In the genomic region with DNA sequence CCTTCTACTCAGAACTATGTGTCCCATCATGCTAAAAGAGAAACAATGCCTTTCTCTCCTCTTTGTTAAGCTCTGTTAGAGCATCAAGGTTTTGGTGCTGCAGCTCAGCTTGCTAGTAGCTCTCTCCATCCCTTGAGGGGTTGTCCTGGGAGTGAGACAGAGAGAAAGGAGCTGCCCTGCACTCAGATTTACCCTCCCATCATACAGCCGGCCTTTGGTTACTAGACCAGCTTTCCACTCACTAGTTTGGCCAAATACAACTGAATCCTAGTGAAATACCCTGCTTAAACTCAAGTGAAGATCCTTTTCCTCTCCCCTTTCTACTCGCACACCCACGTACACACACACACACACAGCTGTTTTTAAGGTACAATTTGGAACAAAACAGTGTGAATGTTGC, we compare ENCODE assay signal across 18 cellular contexts. TPM values are rescaled to one million over a fixed set of nuclear protein-coding genes. Genes with fewer than 3 reads are reported as not detected.
DNase-seq lines count a peak whose midpoint lies in the region; ATAC-seq and TF ChIP-seq lines count a peak whose summit lies in the region.
"Had no signal": no experiment of that assay in that cellular context is flagged by ENCODE, and none has a peak within 500 bp of the region (broad histone marks: within the 10 kb centered on the region; RNA-seq: fewer than 3 reads in every experiment).

No MANE protein-coding gene starts in this region.

- H3K14ac ChIP-seq in neuronal stem cell (ENCODE audit: low read length): no peak overlapping the region

- in situ Hi-C loops in GM23248 (cut with MboI): no loop called here

- no peak overlapping the region for H3K4ac ChIP-seq in neuronal stem cell (ENCODE audit: low read length)

- H4K8ac ChIP-seq in neuronal stem cell (ENCODE audit: low read depth, low read length): no peak overlapping the region

- H3K27ac Mint-ChIP-seq in GM23338: no peak overlapping the region

- DNase-seq in GM23338 (ENCODE audit: low spot score) (peak; percentile 34), NCI-H69 (lab: John Stamatoyannopoulos, UW) (peak; percentile 63), neuronal stem cell (ENCODE audit: low spot score) (no peak), amygdala (lab: John Stamatoyannopoulos, UW) (no peak), posterior cingulate gyrus (no peak), GM23248 (no peak)
- DNase-seq: C1 segment of cervical spinal cord, Caco-2, DMS153, NCI-H1436, NCI-H2081, NCI-H510A treated with DMSO at 0.1 percent for 48 hours, Peyer's patch, Right ventricle myocardium superior had no signal

- H2AFZ ChIP-seq in GM23338 (peak overlapping the region; percentile 35; the same call in 1 of the 2 replicates), neuronal stem cell (ENCODE audit: low read length) (peak overlapping the region; percentile 65), GM23248 (no peak overlapping the region)

- H3K4me2 ChIP-seq in GM23338: peak overlapping the region; percentile 8; the same call in 1 of the 2 replicates
- H3K4me2 ChIP-seq in neuronal stem cell (ENCODE audit: insufficient read depth, low read length, poor library complexity, severe bottlenecking): no peak overlapping the region
- no peak overlapping the region for H3K4me2 ChIP-seq in GM23248 (ENCODE audit: unreplicated experiment)
- H3K4me2 ChIP-seq: KMS-11 had no signal

- peaks cover 3% of the 10 kb centered on the region for H3K27me3 Mint-ChIP-seq in GM23338 (ENCODE audit: insufficient read depth, low read depth, poor library complexity)

- no peak for TF ChIP-seq POLR2A in gastroesophageal sphincter (IDR thresholded peaks at IDR 0.05)

- H2BK5ac ChIP-seq in neuronal stem cell (ENCODE audit: low read length): no peak overlapping the region

- H2BK120ac ChIP-seq in neuronal stem cell (ENCODE audit: low read depth, low read length): no peak overlapping the region

- 44 to 74% methylated on average over 3 of the region's 3 CpGs for WGBS in gastroesophageal sphincter (ENCODE audit: low coverage in 1 of 2), 2 donors
- no CpG with 5 or more reads among the region's 3 CpGs for WGBS in neuronal stem cell (ENCODE audit: extremely low coverage in 2 of 2, insufficient read length in 2 of 2, insufficient replicate concordance in 1 of 2), 2 donors
- 91 to 95% methylated on average over 3 of the region's 3 CpGs for WGBS in GM23248 (ENCODE audit: low coverage in 1 of 2, low lambda C conversion rate in 2 of 2, missing lambda C conversion rate in 2 of 2), 2 experiments

- ATAC-seq in GM23338: peak; percentile 16
- ATAC-seq in gastroesophageal sphincter: no peak
- ATAC-seq: HCT116 had no signal

- no peak overlapping the region for H2BK15ac ChIP-seq in neuronal stem cell (ENCODE audit: low read length)

- TF ChIP-seq CTCF in GM23338 (conservative IDR thresholded peaks at IDR 0.05; ENCODE audit: low read depth in 2 of 2) (no peak), gastroesophageal sphincter (IDR thresholded peaks at IDR 0.05) (no peak)

- H3K27me3 ChIP-seq in GM23338 (ENCODE audit: insufficient read depth): no peaks in the 10 kb centered on the region
- H3K27me3 ChIP-seq in gastroesophageal sphincter: no peaks in the 10 kb centered on the region
- H3K27me3 ChIP-seq in neuronal stem cell (ENCODE audit: control insufficient read depth in 3 of 3, insufficient read depth in 3 of 3, low read depth in 1 of 3, low read length in 3 of 3): no peaks in the 10 kb centered on the region
- H3K27me3 ChIP-seq in GM23248 (replicated peaks; ENCODE audit: insufficient read depth): peaks cover 16% of the 10 kb centered on the region; the same call in 1 of the 2 replicates
- H3K27me3 ChIP-seq: Peyer's patch had no signal

- no peaks in the 10 kb centered on the region for H3K9me3 ChIP-seq in gastroesophageal sphincter
- no peaks in the 10 kb centered on the region for H3K9me3 ChIP-seq in neuronal stem cell (replicated peaks in 1 of 2; ENCODE audit: control insufficient read depth in 2 of 2, insufficient read depth in 1 of 2, low read depth in 1 of 2, low read length in 2 of 2)
- H3K9me3 ChIP-seq in GM23248 (ENCODE audit: low read depth): no peaks in the 10 kb centered on the region
- H3K9me3 ChIP-seq: Caco-2, Peyer's patch had no signal

- peaks cover 34% of the 10 kb centered on the region for H3K4me1 Mint-ChIP-seq in GM23338

- H3K27ac ChIP-seq in GM23338 (ENCODE audit: low read depth) (no peak overlapping the region), gastroesophageal sphincter (peak overlapping the region in 3 of 4 donors; percentile 52 to 70 (median 62)), neuronal stem cell (replicated peaks; ENCODE audit: low read length) (peak overlapping the region; percentile 73), GM23248 (no peak overlapping the region)
- H3K27ac ChIP-seq: KMS-11, Peyer's patch, SK-N-MC had no signal

- H3K4me3 Mint-ChIP-seq in GM23338: no peak overlapping the region

- H3K4me1 ChIP-seq in GM23338 (ENCODE audit: insufficient read depth) (peaks cover 31% of the 10 kb centered on the region), gastroesophageal sphincter (peaks cover 0 to 65% (median 14%) of the 10 kb centered on the region in 3 donors), neuronal stem cell (ENCODE audit: control insufficient read depth in 2 of 2, insufficient read depth in 1 of 2, low read depth in 1 of 2, low read length in 2 of 2) (peaks cover 8 to 15% of the 10 kb centered on the region in 2 donors), GM23248 (ENCODE audit: insufficient read depth) (peaks cover 5% of the 10 kb centered on the region; the same call in 1 of the 2 replicates)
- H3K4me1 ChIP-seq: Caco-2 had no signal

- H3K23ac ChIP-seq in neuronal stem cell (ENCODE audit: low read depth, low read length, poor library complexity): no peak overlapping the region

- no peaks in the 10 kb centered on the region for H3K36me3 Mint-ChIP-seq in GM23338 (ENCODE audit: low read depth)

- H3K9ac ChIP-seq in neuronal stem cell (ENCODE audit: low read depth, low read length, poor library complexity) (no peak overlapping the region), GM23248 (no peak overlapping the region)
- H3K9ac ChIP-seq: KMS-11 had no signal

- no peak overlapping the region for H2AK5ac ChIP-seq in neuronal stem cell (ENCODE audit: low read depth, low read length)

- no peaks in the 10 kb centered on the region for H3K79me1 ChIP-seq in neuronal stem cell (ENCODE audit: low read depth, low read length)

- H4K91ac ChIP-seq in neuronal stem cell (ENCODE audit: low read depth, low read length, poor library complexity): no peak overlapping the region

- H4K20me1 ChIP-seq in GM23338 (replicated peaks; ENCODE audit: insufficient read depth) (no peaks in the 10 kb centered on the region), GM23248 (ENCODE audit: insufficient read depth) (no peaks in the 10 kb centered on the region)

- no peak overlapping the region for H2BK12ac ChIP-seq in neuronal stem cell (ENCODE audit: low read length)

- H3K9me2 ChIP-seq in GM23338 (ENCODE audit: insufficient read depth) (no peaks in the 10 kb centered on the region), GM23248 (ENCODE audit: insufficient read depth) (no peaks in the 10 kb centered on the region)

- no peak for TF ChIP-seq EP300 in gastroesophageal sphincter (IDR thresholded peaks at IDR 0.05)

- H3K36me3 ChIP-seq in GM23338 (ENCODE audit: insufficient read depth): no peaks in the 10 kb centered on the region
- no peaks in the 10 kb centered on the region for H3K36me3 ChIP-seq in gastroesophageal sphincter
- no peaks in the 10 kb centered on the region for H3K36me3 ChIP-seq in neuronal stem cell (replicated peaks in 1 of 2; ENCODE audit: control insufficient read depth in 2 of 2, insufficient read depth in 2 of 2, low read length in 2 of 2)
- no peaks in the 10 kb centered on the region for H3K36me3 ChIP-seq in GM23248 (ENCODE audit: low read depth)
- H3K36me3 ChIP-seq: Peyer's patch had no signal

- H3F3A ChIP-seq in GM23338 (replicated peaks; ENCODE audit: low read depth) (no peaks in the 10 kb centered on the region), GM23248 (ENCODE audit: insufficient read depth) (0 out of 2 replicates have a peak, but pooled peaks cover 11% of the 10 kb centered on the region)

- no peak overlapping the region for H3K18ac ChIP-seq in neuronal stem cell (ENCODE audit: low read length)

- H3K79me2 ChIP-seq in GM23338 (replicated peaks; ENCODE audit: insufficient read depth): peaks cover 19% of the 10 kb centered on the region
- H3K79me2 ChIP-seq in GM23248 (ENCODE audit: insufficient read depth): no peaks in the 10 kb centered on the region

- H3K4me3 ChIP-seq in GM23338 (no peak overlapping the region), gastroesophageal sphincter (no peak overlapping the region), neuronal stem cell (ENCODE audit: low read length in 2 of 2) (no peak overlapping the region), GM23248 (no peak overlapping the region)
- H3K4me3 ChIP-seq: Peyer's patch, SK-N-MC had no signal

- intact Hi-C loops in posterior cingulate gyrus (cut with DNase I): no loop called here

- H3K9me3 Mint-ChIP-seq in GM23338: no peaks in the 10 kb centered on the region; the same call in 2 of the 3 replicates

TF ChIP-seq in GM23338, 12 proteins besides CTCF, POLR2A, EP300 and RAD21:
- TF ChIP-seq EZH2phosphoT487 (IDR thresholded peaks at IDR 0.05; ENCODE audit: unreplicated experiment) (no peak), STAT1 (IDR thresholded peaks at IDR 0.05; ENCODE audit: unreplicated experiment) (no peak), JUNB (IDR thresholded peaks at IDR 0.05; ENCODE audit: unreplicated experiment) (no peak), CREB1 (CRISPR knock-in tag; IDR thresholded peaks at IDR 0.05; ENCODE audit: low read depth) (no peak), ZNF331 (CRISPR knock-in tag; IDR thresholded peaks at IDR 0.05; ENCODE audit: low read depth) (no peak)

RNA-seq across cellular contexts. Expression of a gene that starts 2.3 kb away (rescaled TPM):
- 30.2 and 36.5 TPM in 2 replicates for total RNA-seq in GM23338 (2014; rRNA removed; shearing (Covaris generic))
- 26.3 and 28.1 TPM in 2 replicates for polyA plus RNA-seq in GM23338 (2016; fragmentation: Nextera tagmentation; extraction: Ambion mirVana)
- 10 to 100 TPM; 13.3 to 35.8 (median 31.1) TPM for total RNA-seq in gastroesophageal sphincter
- 39.8 TPM for polyA plus RNA-seq in neuronal stem cell (2013, experiment 1 of 2)
- 38.8 TPM for polyA plus RNA-seq in neuronal stem cell (2013, experiment 2 of 2)
- 101 and 115 TPM in 2 replicates for total RNA-seq in GM23248 (2014; rRNA removed; shearing (Covaris generic))
- polyA plus RNA-seq in GM23248 (2016; fragmentation: Nextera tagmentation; extraction: Ambion mirVana): 126 and 130 TPM in 2 replicates

Comparison
In these comparisons a context has a peak if more than half of its experiments do, and no peak if none do; other contexts are left out.
1. DNase-seq: peak in GM23338 (single experiment) and NCI-H69 (single experiment); none in neuronal stem cell (single experiment), amygdala (0 of 56), posterior cingulate gyrus (0 of 10) and GM23248 (single experiment).
2. H3K27ac ChIP-seq: peak in gastroesophageal sphincter (3 of 4) and neuronal stem cell (single experiment); none in GM23338 (single experiment) and GM23248 (single experiment).